ENCODE assay signal across 8 cellular contexts in genomic region chr3:16550676-16551341, GRCh38. TPM values are rescaled to one million over a fixed set of nuclear protein-coding genes. Genes with fewer than 3 reads are reported as not detected.
DNase-seq lines count a peak whose midpoint lies in the region; ATAC-seq, FAIRE-seq and TF ChIP-seq lines count a peak whose summit lies in the region.

No MANE protein-coding gene starts in this region.

- peak; percentile 67 for ATAC-seq in HG02943 (IDR thresholded peaks at IDR 0.05; ENCODE audit: low read depth, unreplicated experiment)
- peak; percentile 90 for ATAC-seq in body of pancreas

- DNase-seq in NCI-H510A treated with DMSO at 0.1 percent for 48 hours (lab: John Stamatoyannopoulos, UW) (peak; percentile 35), NCI-H510A (lab: John Stamatoyannopoulos, UW) (no peak), NCI-H2081 treated with DMSO at 0.1 percent for 48 hours (lab: John Stamatoyannopoulos, UW) (peak; percentile 73), body of pancreas (peak; percentile 71 to 81 (median 74)), iPS-NIHi7 (ENCODE audit: extremely low spot score) (peak; percentile 83)
- DNase-seq in stimulated activated CD4-positive, alpha-beta T cell treated with anti-CD3 and anti-CD28 coated beads, Interleukin-15, amount 100 ng/mL, for 1 hour (ENCODE audit: low read depth in 1 of 2, low spot score in 1 of 2) = peak; percentile 11 to 47

- TF ChIP-seq POLR2A in body of pancreas (IDR thresholded peaks at IDR 0.05) = no peak

- peak; percentile 53 to 93 (median 89) for TF ChIP-seq CTCF in body of pancreas (IDR thresholded peaks at IDR 0.05)

- H3K9me3 ChIP-seq in body of pancreas = no peaks in the 10 kb centered on the region

- H3K27me3 ChIP-seq in body of pancreas = no peaks in the 10 kb centered on the region

- 15% methylated on average over 7 of the region's 7 CpGs for WGBS in body of pancreas, 2 donors

- intact Hi-C loops in body of pancreas (cut with DNase I) = loop anchor here (5.0 kb wide), 1 partner anchor 259 kb away; no protein-coding TSS in a partner anchor

- FAIRE-seq in TTC549 (lab: Jason Lieb, UNC) = peak; percentile 9

- no peaks in the 10 kb centered on the region for H3K36me3 ChIP-seq in body of pancreas (replicated peaks in 1 of 2; ENCODE audit: insufficient read depth in 1 of 2, low read depth in 2 of 2)

- H3K4me1 ChIP-seq in body of pancreas = no peaks in the 10 kb centered on the region

- H3K27ac ChIP-seq in body of pancreas = no peak overlapping the region

- H3K4me3 ChIP-seq in body of pancreas = no peak overlapping the region

RNA-seq across cellular contexts. Expression of gene RFTN1, which starts 37.3 kb away (rescaled TPM):
- total RNA-seq in body of pancreas = 10 to 100 TPM in 1 of 2 donors, 1 to 10 TPM in 1; 6.5 to 28.0 TPM

RNA-seq across cellular contexts. Expression of gene DAZL, which starts 54.4 kb away (rescaled TPM):
- not detected for total RNA-seq in body of pancreas
